In the genomic region with DNA sequence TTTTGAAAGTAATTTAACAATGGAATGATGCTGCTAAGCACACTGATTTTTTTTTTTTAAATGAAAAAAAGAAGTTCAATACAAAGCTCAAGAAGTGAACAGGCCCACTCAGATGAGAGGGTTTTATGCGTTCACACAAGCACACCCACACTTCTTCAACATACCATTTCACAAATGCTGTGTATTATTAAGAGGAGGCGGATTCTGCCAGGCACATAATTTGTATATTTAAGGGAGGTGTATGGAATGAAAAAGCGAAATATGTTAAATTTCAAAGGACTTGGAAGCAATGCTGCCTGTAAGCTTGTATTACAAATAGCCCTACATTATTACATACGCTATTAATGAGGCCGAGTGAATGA, we compare ENCODE assay signal across 2 cellular contexts.
TF ChIP-seq lines count a peak whose summit lies in the region.

No MANE protein-coding gene starts in this region.

TF ChIP-seq in GM23338, 12 proteins besides CTCF, POLR2A, EP300 and RAD21 (continued from another document):
- TF ChIP-seq, protein P1, sequence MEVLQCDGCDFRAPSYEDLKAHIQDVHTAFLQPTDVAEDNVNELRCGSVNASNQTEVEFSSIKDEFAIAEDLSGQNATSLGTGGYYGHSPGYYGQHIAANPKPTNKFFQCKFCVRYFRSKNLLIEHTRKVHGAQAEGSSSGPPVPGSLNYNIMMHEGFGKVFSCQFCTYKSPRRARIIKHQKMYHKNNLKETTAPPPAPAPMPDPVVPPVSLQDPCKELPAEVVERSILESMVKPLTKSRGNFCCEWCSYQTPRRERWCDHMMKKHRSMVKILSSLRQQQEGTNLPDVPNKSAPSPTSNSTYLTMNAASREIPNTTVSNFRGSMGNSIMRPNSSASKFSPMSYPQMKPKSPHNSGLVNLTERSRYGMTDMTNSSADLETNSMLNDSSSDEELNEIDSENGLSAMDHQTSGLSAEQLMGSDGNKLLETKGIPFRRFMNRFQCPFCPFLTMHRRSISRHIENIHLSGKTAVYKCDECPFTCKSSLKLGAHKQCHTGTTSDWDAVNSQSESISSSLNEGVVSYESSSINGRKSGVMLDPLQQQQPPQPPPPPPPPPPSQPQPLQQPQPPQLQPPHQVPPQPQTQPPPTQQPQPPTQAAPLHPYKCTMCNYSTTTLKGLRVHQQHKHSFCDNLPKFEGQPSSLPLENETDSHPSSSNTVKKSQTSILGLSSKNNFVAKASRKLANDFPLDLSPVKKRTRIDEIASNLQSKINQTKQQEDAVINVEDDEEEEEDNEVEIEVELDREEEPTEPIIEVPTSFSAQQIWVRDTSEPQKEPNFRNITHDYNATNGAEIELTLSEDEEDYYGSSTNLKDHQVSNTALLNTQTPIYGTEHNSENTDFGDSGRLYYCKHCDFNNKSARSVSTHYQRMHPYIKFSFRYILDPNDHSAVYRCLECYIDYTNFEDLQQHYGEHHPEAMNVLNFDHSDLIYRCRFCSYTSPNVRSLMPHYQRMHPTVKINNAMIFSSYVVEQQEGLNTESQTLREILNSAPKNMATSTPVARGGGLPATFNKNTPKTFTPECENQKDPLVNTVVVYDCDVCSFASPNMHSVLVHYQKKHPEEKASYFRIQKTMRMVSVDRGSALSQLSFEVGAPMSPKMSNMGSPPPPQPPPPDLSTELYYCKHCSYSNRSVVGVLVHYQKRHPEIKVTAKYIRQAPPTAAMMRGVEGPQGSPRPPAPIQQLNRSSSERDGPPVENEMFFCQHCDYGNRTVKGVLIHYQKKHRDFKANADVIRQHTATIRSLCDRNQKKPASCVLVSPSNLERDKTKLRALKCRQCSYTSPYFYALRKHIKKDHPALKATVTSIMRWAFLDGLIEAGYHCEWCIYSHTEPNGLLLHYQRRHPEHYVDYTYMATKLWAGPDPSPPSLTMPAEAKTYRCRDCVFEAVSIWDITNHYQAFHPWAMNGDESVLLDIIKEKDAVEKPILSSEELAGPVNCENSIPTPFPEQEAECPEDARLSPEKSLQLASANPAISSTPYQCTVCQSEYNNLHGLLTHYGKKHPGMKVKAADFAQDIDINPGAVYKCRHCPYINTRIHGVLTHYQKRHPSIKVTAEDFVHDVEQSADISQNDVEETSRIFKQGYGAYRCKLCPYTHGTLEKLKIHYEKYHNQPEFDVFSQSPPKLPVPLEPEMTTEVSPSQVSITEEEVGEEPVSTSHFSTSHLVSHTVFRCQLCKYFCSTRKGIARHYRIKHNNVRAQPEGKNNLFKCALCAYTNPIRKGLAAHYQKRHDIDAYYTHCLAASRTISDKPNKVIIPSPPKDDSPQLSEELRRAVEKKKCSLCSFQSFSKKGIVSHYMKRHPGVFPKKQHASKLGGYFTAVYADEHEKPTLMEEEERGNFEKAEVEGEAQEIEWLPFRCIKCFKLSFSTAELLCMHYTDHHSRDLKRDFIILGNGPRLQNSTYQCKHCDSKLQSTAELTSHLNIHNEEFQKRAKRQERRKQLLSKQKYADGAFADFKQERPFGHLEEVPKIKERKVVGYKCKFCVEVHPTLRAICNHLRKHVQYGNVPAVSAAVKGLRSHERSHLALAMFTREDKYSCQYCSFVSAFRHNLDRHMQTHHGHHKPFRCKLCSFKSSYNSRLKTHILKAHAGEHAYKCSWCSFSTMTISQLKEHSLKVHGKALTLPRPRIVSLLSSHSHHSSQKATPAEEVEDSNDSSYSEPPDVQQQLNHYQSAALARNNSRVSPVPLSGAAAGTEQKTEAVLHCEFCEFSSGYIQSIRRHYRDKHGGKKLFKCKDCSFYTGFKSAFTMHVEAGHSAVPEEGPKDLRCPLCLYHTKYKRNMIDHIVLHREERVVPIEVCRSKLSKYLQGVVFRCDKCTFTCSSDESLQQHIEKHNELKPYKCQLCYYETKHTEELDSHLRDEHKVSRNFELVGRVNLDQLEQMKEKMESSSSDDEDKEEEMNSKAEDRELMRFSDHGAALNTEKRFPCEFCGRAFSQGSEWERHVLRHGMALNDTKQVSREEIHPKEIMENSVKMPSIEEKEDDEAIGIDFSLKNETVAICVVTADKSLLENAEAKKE (CRISPR knock-in tag; IDR thresholded peaks at IDR 0.05): no peak
- TF ChIP-seq STAT1 (IDR thresholded peaks at IDR 0.05; ENCODE audit: unreplicated experiment) (no peak), EZH2phosphoT487 (IDR thresholded peaks at IDR 0.05; ENCODE audit: unreplicated experiment) (no peak), EZH2 (IDR thresholded peaks at IDR 0.05; ENCODE audit: low read depth, unreplicated experiment) (no peak), ZNF114 (CRISPR knock-in tag; IDR thresholded peaks at IDR 0.05) (no peak), CREB1 (CRISPR knock-in tag; IDR thresholded peaks at IDR 0.05; ENCODE audit: low read depth) (no peak)
- TF ChIP-seq, protein P2, sequence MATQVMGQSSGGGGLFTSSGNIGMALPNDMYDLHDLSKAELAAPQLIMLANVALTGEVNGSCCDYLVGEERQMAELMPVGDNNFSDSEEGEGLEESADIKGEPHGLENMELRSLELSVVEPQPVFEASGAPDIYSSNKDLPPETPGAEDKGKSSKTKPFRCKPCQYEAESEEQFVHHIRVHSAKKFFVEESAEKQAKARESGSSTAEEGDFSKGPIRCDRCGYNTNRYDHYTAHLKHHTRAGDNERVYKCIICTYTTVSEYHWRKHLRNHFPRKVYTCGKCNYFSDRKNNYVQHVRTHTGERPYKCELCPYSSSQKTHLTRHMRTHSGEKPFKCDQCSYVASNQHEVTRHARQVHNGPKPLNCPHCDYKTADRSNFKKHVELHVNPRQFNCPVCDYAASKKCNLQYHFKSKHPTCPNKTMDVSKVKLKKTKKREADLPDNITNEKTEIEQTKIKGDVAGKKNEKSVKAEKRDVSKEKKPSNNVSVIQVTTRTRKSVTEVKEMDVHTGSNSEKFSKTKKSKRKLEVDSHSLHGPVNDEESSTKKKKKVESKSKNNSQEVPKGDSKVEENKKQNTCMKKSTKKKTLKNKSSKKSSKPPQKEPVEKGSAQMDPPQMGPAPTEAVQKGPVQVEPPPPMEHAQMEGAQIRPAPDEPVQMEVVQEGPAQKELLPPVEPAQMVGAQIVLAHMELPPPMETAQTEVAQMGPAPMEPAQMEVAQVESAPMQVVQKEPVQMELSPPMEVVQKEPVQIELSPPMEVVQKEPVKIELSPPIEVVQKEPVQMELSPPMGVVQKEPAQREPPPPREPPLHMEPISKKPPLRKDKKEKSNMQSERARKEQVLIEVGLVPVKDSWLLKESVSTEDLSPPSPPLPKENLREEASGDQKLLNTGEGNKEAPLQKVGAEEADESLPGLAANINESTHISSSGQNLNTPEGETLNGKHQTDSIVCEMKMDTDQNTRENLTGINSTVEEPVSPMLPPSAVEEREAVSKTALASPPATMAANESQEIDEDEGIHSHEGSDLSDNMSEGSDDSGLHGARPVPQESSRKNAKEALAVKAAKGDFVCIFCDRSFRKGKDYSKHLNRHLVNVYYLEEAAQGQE (IDR thresholded peaks at IDR 0.05; ENCODE audit: unreplicated experiment): no peak
- TF ChIP-seq, protein P3, sequence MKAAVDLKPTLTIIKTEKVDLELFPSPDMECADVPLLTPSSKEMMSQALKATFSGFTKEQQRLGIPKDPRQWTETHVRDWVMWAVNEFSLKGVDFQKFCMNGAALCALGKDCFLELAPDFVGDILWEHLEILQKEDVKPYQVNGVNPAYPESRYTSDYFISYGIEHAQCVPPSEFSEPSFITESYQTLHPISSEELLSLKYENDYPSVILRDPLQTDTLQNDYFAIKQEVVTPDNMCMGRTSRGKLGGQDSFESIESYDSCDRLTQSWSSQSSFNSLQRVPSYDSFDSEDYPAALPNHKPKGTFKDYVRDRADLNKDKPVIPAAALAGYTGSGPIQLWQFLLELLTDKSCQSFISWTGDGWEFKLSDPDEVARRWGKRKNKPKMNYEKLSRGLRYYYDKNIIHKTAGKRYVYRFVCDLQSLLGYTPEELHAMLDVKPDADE (IDR thresholded peaks at IDR 0.05): no peak

TF ChIP-seq in IMR-90, 13 proteins besides CTCF, POLR2A, EP300 and RAD21 (continued from another document):
- TF ChIP-seq, protein P4, sequence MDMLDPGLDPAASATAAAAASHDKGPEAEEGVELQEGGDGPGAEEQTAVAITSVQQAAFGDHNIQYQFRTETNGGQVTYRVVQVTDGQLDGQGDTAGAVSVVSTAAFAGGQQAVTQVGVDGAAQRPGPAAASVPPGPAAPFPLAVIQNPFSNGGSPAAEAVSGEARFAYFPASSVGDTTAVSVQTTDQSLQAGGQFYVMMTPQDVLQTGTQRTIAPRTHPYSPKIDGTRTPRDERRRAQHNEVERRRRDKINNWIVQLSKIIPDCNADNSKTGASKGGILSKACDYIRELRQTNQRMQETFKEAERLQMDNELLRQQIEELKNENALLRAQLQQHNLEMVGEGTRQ (IDR thresholded peaks at IDR 0.05; ENCODE audit: low read depth, low read length): no peak
- TF ChIP-seq RCOR1 (IDR thresholded peaks at IDR 0.05; ENCODE audit: insufficient replicate concordance, low read length): no peak
- TF ChIP-seq BHLHE40 (IDR thresholded peaks at IDR 0.05; ENCODE audit: low read depth, low read length): no peak
- no peak for TF ChIP-seq CHD1 (IDR thresholded peaks at IDR 0.05; ENCODE audit: low read depth, low read length)
- TF ChIP-seq SMC3 (IDR thresholded peaks at IDR 0.05; ENCODE audit: low read depth, low read length): no peak
- no peak for TF ChIP-seq FOS (IDR thresholded peaks at IDR 0.05; ENCODE audit: low read depth, low read length)
- no peak for TF ChIP-seq MAFK (IDR thresholded peaks at IDR 0.05; ENCODE audit: low read depth, low read length)
- no peak for TF ChIP-seq NFE2L2 (IDR thresholded peaks at IDR 0.05; ENCODE audit: low read depth, low read length)
- TF ChIP-seq, protein P5, sequence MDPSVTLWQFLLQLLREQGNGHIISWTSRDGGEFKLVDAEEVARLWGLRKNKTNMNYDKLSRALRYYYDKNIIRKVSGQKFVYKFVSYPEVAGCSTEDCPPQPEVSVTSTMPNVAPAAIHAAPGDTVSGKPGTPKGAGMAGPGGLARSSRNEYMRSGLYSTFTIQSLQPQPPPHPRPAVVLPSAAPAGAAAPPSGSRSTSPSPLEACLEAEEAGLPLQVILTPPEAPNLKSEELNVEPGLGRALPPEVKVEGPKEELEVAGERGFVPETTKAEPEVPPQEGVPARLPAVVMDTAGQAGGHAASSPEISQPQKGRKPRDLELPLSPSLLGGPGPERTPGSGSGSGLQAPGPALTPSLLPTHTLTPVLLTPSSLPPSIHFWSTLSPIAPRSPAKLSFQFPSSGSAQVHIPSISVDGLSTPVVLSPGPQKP (IDR thresholded peaks at IDR 0.05; ENCODE audit: borderline replicate concordance, low read depth, low read length): no peak
- no peak for TF ChIP-seq CEBPB (IDR thresholded peaks at IDR 0.05; ENCODE audit: low read depth, low read length)
